In genomic region chr12:81949721-81950120, GRCh38 we compare ENCODE assay signal across 14 cellular contexts.
"Had no signal": no experiment of that assay in that cellular context is flagged by ENCODE, and none has a peak within 500 bp of the region (broad histone marks: within the 10 kb centered on the region; RNA-seq: fewer than 3 reads in every experiment).

No MANE protein-coding gene starts in this region.

- DNase-seq: activated CD4-positive, alpha-beta T cell treated with anti-CD3 and anti-CD28 coated beads, Interleukin-2, amount 50 U/mL, for 48 hours; activated naive CD4-positive, alpha-beta T cell treated with Interleukin-2 at 50 U/mL for 16 hours; dorsolateral prefrontal cortex; endodermal cell; gastrocnemius medialis; heart left ventricle; left colon; lower lobe of right lung; ovary; right lobe of liver; stimulated activated naive CD8-positive, alpha-beta T cell treated with anti-CD3 and anti-CD28 coated beads, Interleukin-15, Interleukin-2, amounts not matched to agents 100 U/mL and 50 U/mL, for 24 hours; T-helper 9 cell; transverse colon; WERI-Rb-1 had no signal
